In genomic region chr1:10530756-10531155, GRCh38 we compare ENCODE assay signal across 9 cellular contexts. TPM values are rescaled to one million over a fixed set of nuclear protein-coding genes. Genes with fewer than 3 reads are reported as not detected.
DNase-seq lines count a peak whose midpoint lies in the region; FAIRE-seq and TF ChIP-seq lines count a peak whose summit lies in the region.
"Had no signal": no experiment of that assay in that cellular context is flagged by ENCODE, and none has a peak within 500 bp of the region (broad histone marks: within the 10 kb centered on the region; RNA-seq: fewer than 3 reads in every experiment).

No MANE protein-coding gene starts in this region.

- H3K4me1 ChIP-seq in mesendoderm (ENCODE audit: control insufficient read depth, low read depth, low read length) = peaks cover 24% of the 10 kb centered on the region

- H2AK5ac ChIP-seq in mesendoderm (ENCODE audit: low read length) = no peak overlapping the region

- no peaks in the 10 kb centered on the region for H3K36me3 ChIP-seq in mesendoderm (ENCODE audit: control insufficient read depth, insufficient read depth, low read length)

- H4K5ac ChIP-seq in mesendoderm (ENCODE audit: low read length) = no peak overlapping the region

- H3K4me3 Mint-ChIP-seq in chondrocyte (ENCODE audit: unreplicated experiment) = peak overlapping the region; percentile 42
- H3K4me3 Mint-ChIP-seq in activated naive CD8-positive, alpha-beta T cell treated with anti-CD3 and anti-CD28 coated beads for 36 hours = no peak overlapping the region
- H3K4me3 Mint-ChIP-seq: activated naive CD8-positive, alpha-beta T cell treated with anti-CD3 and anti-CD28 coated beads, Interleukin-2, amount 10 ng/mL, durations not matched to agents 7 days and 5 days; T-helper 17 cell had no signal

- peak overlapping the region; percentile 62 for H3K27ac ChIP-seq in mesendoderm (ENCODE audit: low read depth, low read length)

- peaks cover 8% of the 10 kb centered on the region for H3K79me1 ChIP-seq in mesendoderm (ENCODE audit: low read length)

- DNase-seq in Kasumi-1 (lab: John Stamatoyannopoulos, UW) (peak; percentile 29 to 33), chondrocyte (ENCODE audit: low spot score) (no peak), mesendoderm (peak; percentile 87), urothelium cell line (ENCODE audit: low spot score) (peak; percentile 66), C1 segment of cervical spinal cord (lab: John Stamatoyannopoulos, UW) (no peak), NCI-H1930 (lab: John Stamatoyannopoulos, UW) (no peak)
- DNase-seq in activated naive CD8-positive, alpha-beta T cell treated with anti-CD3 and anti-CD28 coated beads for 36 hours = no peak
- DNase-seq: activated naive CD8-positive, alpha-beta T cell treated with anti-CD3 and anti-CD28 coated beads, Interleukin-2, amount 10 ng/mL, durations not matched to agents 7 days and 5 days; T-helper 17 cell had no signal

- H2BK5ac ChIP-seq in mesendoderm (ENCODE audit: low read length) = no peak overlapping the region

- no peaks in the 10 kb centered on the region for H3K27me3 ChIP-seq in mesendoderm (ENCODE audit: insufficient read depth, low read length, poor library complexity)

- H3K23ac ChIP-seq in mesendoderm (ENCODE audit: low read length) = no peak overlapping the region

- no peak overlapping the region for H3K4me3 ChIP-seq in mesendoderm (ENCODE audit: low read length)

- H3K27ac Mint-ChIP-seq in chondrocyte (ENCODE audit: unreplicated experiment) = peak overlapping the region; percentile 87
- H3K27ac Mint-ChIP-seq in activated naive CD8-positive, alpha-beta T cell treated with anti-CD3 and anti-CD28 coated beads for 36 hours = no peak overlapping the region
- H3K27ac Mint-ChIP-seq: activated naive CD8-positive, alpha-beta T cell treated with anti-CD3 and anti-CD28 coated beads, Interleukin-2, amount 10 ng/mL, durations not matched to agents 7 days and 5 days; T-helper 17 cell had no signal

- no peak overlapping the region for H4K8ac ChIP-seq in mesendoderm (ENCODE audit: low read depth, low read length)

- TF ChIP-seq CTCF in chondrocyte (IDR thresholded peaks at IDR 0.05) = no peak

- H3K27me3 Mint-ChIP-seq in chondrocyte (ENCODE audit: low read depth) = no peaks in the 10 kb centered on the region
- H3K27me3 Mint-ChIP-seq in activated naive CD8-positive, alpha-beta T cell treated with anti-CD3 and anti-CD28 coated beads for 36 hours = no peaks in the 10 kb centered on the region
- H3K27me3 Mint-ChIP-seq: activated naive CD8-positive, alpha-beta T cell treated with anti-CD3 and anti-CD28 coated beads, Interleukin-2, amount 10 ng/mL, durations not matched to agents 7 days and 5 days; T-helper 17 cell had no signal

- H3K36me3 Mint-ChIP-seq in chondrocyte (ENCODE audit: low read depth) = no peaks in the 10 kb centered on the region
- peaks cover 8% of the 10 kb centered on the region for H3K36me3 Mint-ChIP-seq in activated naive CD8-positive, alpha-beta T cell treated with anti-CD3 and anti-CD28 coated beads for 36 hours

- peak overlapping the region; percentile 6 for H3K4ac ChIP-seq in mesendoderm (ENCODE audit: low read depth, low read length)

- no peaks in the 10 kb centered on the region for H3K9me3 Mint-ChIP-seq in chondrocyte (ENCODE audit: low read depth)
- H3K9me3 Mint-ChIP-seq in activated naive CD8-positive, alpha-beta T cell treated with anti-CD3 and anti-CD28 coated beads for 36 hours = no peaks in the 10 kb centered on the region
- H3K9me3 Mint-ChIP-seq: activated naive CD8-positive, alpha-beta T cell treated with anti-CD3 and anti-CD28 coated beads, Interleukin-2, amount 10 ng/mL, durations not matched to agents 7 days and 5 days had no signal

- no peak for FAIRE-seq in urothelium cell line (lab: Jason Lieb, UNC)

- peaks cover 47% of the 10 kb centered on the region for H3K4me1 Mint-ChIP-seq in chondrocyte (ENCODE audit: low read depth)
- H3K4me1 Mint-ChIP-seq in activated naive CD8-positive, alpha-beta T cell treated with anti-CD3 and anti-CD28 coated beads for 36 hours = peaks cover 17% of the 10 kb centered on the region

- H3K79me2 ChIP-seq in mesendoderm (ENCODE audit: control insufficient read depth, insufficient read depth, low read length) = peaks cover 4% of the 10 kb centered on the region

- peak overlapping the region; percentile 80 for H3K56ac ChIP-seq in mesendoderm (ENCODE audit: low read length)

- H2BK15ac ChIP-seq in mesendoderm (replicated peaks; ENCODE audit: low read depth) = no peak overlapping the region

- H3K4me2 ChIP-seq in mesendoderm (ENCODE audit: low read length) = peak overlapping the region; percentile 45

- peak overlapping the region; percentile 75 for H3K18ac ChIP-seq in mesendoderm (ENCODE audit: low read length)

- peak overlapping the region; percentile 60 for H3K9ac ChIP-seq in mesendoderm (ENCODE audit: low read length)

- no peak overlapping the region for H2BK120ac ChIP-seq in mesendoderm (ENCODE audit: low read depth, low read length)

- WGBS in mesendoderm (ENCODE audit: extremely low coverage, insufficient coverage, low lambda C conversion rate) = no CpG with 5 or more reads among the region's 7 CpGs

RNA-seq across cellular contexts. Expression of gene PEX14, which starts 56.0 kb away (rescaled TPM):
- total RNA-seq in chondrocyte = 16.0 to 17.8 TPM (median 17.4 TPM) in 3 replicates
- 17.6 TPM for polyA plus RNA-seq in mesendoderm (2013, experiment 1 of 2)
- 18.4 TPM for polyA plus RNA-seq in mesendoderm (2013, experiment 2 of 2)
- 10 to 100 TPM; 19.1 to 19.6 TPM for total RNA-seq in activated naive CD8-positive, alpha-beta T cell treated with anti-CD3 and anti-CD28 coated beads for 36 hours

RNA-seq across cellular contexts. Expression of gene DFFA, which starts 58.4 kb away (rescaled TPM):
- 32.5 to 35.8 TPM (median 33.7 TPM) in 3 replicates for total RNA-seq in chondrocyte
- 58.7 TPM for polyA plus RNA-seq in mesendoderm (2013, experiment 1 of 2)
- polyA plus RNA-seq in mesendoderm (2013, experiment 2 of 2) = 61.6 TPM
- total RNA-seq in activated naive CD8-positive, alpha-beta T cell treated with anti-CD3 and anti-CD28 coated beads for 36 hours = 100 to 1,000 TPM; 102 to 103 TPM

Comparison
In these comparisons a context has a peak if more than half of its experiments do, and no peak if none do; other contexts are left out.
1. DNase-seq: peak in Kasumi-1 (2 of 2), mesendoderm (single experiment) and urothelium cell line (single experiment); none in chondrocyte (single experiment), C1 segment of cervical spinal cord (0 of 14), activated naive CD8-positive, alpha-beta T cell treated with anti-CD3 and anti-CD28 coated beads for 36 hours (single experiment) and NCI-H1930 (0 of 2).